In genomic region chr16:66133641-66134402, GRCh38 we compare ENCODE assay signal across 15 cellular contexts.
"Had no signal": no experiment of that assay in that cellular context is flagged by ENCODE, and none has a peak within 500 bp of the region (broad histone marks: within the 10 kb centered on the region; RNA-seq: fewer than 3 reads in every experiment).

No MANE protein-coding gene starts in this region.

- H3K27me3 ChIP-seq: brain microvascular endothelial cell, gastrocnemius medialis, pancreas, transverse colon had no signal

- H3K4me3 Mint-ChIP-seq: activated naive CD4-positive, alpha-beta T cell treated with anti-CD3 and anti-CD28 coated beads, Interleukin-2, amount 50 U/mL, for 24 hours; stimulated activated effector memory CD8-positive, alpha-beta T cell treated with anti-CD3 and anti-CD28 coated beads, Interleukin-12 subunit alpha, Interleukin-12 subunit beta, amount 100 ng/mL, for 72 hours had no signal

- DNase-seq: activated CD4-positive, CD25-positive, alpha-beta regulatory T cell; activated effector memory CD4-positive, alpha-beta T cell treated with Interleukin-2 at 50 U/mL for 16 hours; activated T-cell treated with anti-CD3 and anti-CD28 coated beads, Interleukin-2, amount 50 U/mL, for 1 hour; amniotic stem cell; brain microvascular endothelial cell; cerebellar nuclear complex; gastrocnemius medialis; heart right ventricle; left ventricle myocardium inferior; pancreas; T-helper 2 cell; transverse colon had no signal

- H3K27ac ChIP-seq: brain microvascular endothelial cell, gastrocnemius medialis, left ventricle myocardium inferior, pancreas, transverse colon had no signal

- H3K9me3 ChIP-seq: gastrocnemius medialis, heart right ventricle, left ventricle myocardium inferior, pancreas, transverse colon had no signal

- H3K9me3 Mint-ChIP-seq: activated naive CD4-positive, alpha-beta T cell treated with anti-CD3 and anti-CD28 coated beads, Interleukin-2, amount 50 U/mL, for 24 hours; stimulated activated effector memory CD8-positive, alpha-beta T cell treated with anti-CD3 and anti-CD28 coated beads, Interleukin-12 subunit alpha, Interleukin-12 subunit beta, amount 100 ng/mL, for 72 hours had no signal

- H3K36me3 Mint-ChIP-seq: activated naive CD4-positive, alpha-beta T cell treated with anti-CD3 and anti-CD28 coated beads, Interleukin-2, amount 50 U/mL, for 24 hours; stimulated activated effector memory CD8-positive, alpha-beta T cell treated with anti-CD3 and anti-CD28 coated beads, Interleukin-12 subunit alpha, Interleukin-12 subunit beta, amount 100 ng/mL, for 72 hours had no signal

- H3K4me1 Mint-ChIP-seq: activated naive CD4-positive, alpha-beta T cell treated with anti-CD3 and anti-CD28 coated beads, Interleukin-2, amount 50 U/mL, for 24 hours; stimulated activated effector memory CD8-positive, alpha-beta T cell treated with anti-CD3 and anti-CD28 coated beads, Interleukin-12 subunit alpha, Interleukin-12 subunit beta, amount 100 ng/mL, for 72 hours had no signal

- H3K4me1 ChIP-seq: pancreas had no signal

- H3K36me3 ChIP-seq: brain microvascular endothelial cell, gastrocnemius medialis, heart right ventricle, left ventricle myocardium inferior, pancreas, transverse colon had no signal

- ATAC-seq: esophagus mucosa; gastrocnemius medialis; heart right ventricle; pancreas; stimulated activated effector memory CD8-positive, alpha-beta T cell treated with anti-CD3 and anti-CD28 coated beads, Interleukin-12 subunit alpha, Interleukin-12 subunit beta, amount 100 ng/mL, for 72 hours had no signal

- H3K27ac Mint-ChIP-seq: activated naive CD4-positive, alpha-beta T cell treated with anti-CD3 and anti-CD28 coated beads, Interleukin-2, amount 50 U/mL, for 24 hours; stimulated activated effector memory CD8-positive, alpha-beta T cell treated with anti-CD3 and anti-CD28 coated beads, Interleukin-12 subunit alpha, Interleukin-12 subunit beta, amount 100 ng/mL, for 72 hours had no signal

- H3K4me3 ChIP-seq: gastrocnemius medialis, heart right ventricle, left ventricle myocardium inferior, pancreas, transverse colon had no signal
